In the genomic region with DNA sequence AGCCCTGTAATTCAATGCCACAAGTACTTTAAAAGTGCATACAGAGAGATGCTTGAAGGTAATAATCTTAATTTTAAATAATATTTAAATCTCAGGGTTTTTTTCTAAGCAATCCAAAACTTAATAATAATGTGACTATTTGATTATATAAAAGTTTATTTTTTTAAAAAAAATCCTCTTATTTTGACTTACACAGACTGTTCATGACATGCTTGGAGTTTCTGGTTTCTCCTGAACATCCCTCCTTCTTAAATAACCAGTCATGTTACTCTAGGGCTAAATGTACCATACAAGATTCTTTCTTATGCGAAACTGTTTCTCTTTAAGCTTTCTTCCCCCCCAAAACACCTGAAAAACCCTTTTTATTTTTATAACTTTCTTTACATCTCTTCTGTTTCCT, we compare ENCODE assay signal across 27 cellular contexts.
"Had no signal": no experiment of that assay in that cellular context is flagged by ENCODE, and none has a peak within 500 bp of the region (broad histone marks: within the 10 kb centered on the region; RNA-seq: fewer than 3 reads in every experiment).

No MANE protein-coding gene starts in this region.

- H3K36me3 ChIP-seq: brain microvascular endothelial cell had no signal

- H3K4me3 ChIP-seq: coronary artery, dorsolateral prefrontal cortex had no signal

- H3K4me1 Mint-ChIP-seq: central memory CD8-positive, alpha-beta T cell; endodermal cell had no signal

- H3K27me3 ChIP-seq: brain microvascular endothelial cell, dorsolateral prefrontal cortex had no signal

- DNase-seq: activated CD4-positive, alpha-beta memory T cell treated with anti-CD3 and anti-CD28 coated beads, Interleukin-2, amount 10 ng/mL, durations not matched to agents 7 days and 5 days; activated CD4-positive, alpha-beta T cell treated with anti-CD3 and anti-CD28 coated beads for 36 hours; activated CD4-positive, alpha-beta T cell treated with anti-CD3 and anti-CD28 coated beads, Interleukin-2, amount 10 ng/mL, durations not matched to agents 24 days and 14 days; activated CD4-positive, CD25-positive, alpha-beta regulatory T cell; activated CD4-positive, CD25-positive, alpha-beta regulatory T cell treated with anti-CD3 and anti-CD28 coated beads, Interleukin-2, amount 50 U/mL, for 72 hours; activated CD8-positive, alpha-beta memory T cell treated with anti-CD3 and anti-CD28 coated beads, Interleukin-2, amount 50 U/mL, for 48 hours; activated gamma-delta T cell; activated naive CD4-positive, alpha-beta T cell; activated naive CD4-positive, alpha-beta T cell treated with anti-CD3 and anti-CD28 coated beads, Interleukin-2, amount 10 ng/mL, durations not matched to agents 7 days and 5 days; activated naive CD8-positive, alpha-beta T cell treated with anti-CD3 and anti-CD28 coated beads, Interleukin-2, amount 10 ng/mL, durations not matched to agents 7 days and 5 days; activated T-cell treated with anti-CD3 and anti-CD28 coated beads for 4 hours; activated T-cell treated with anti-CD3 and anti-CD28 coated beads, Interleukin-2, amount 50 U/mL, for 24 hours; activated T-cell treated with anti-CD3 and anti-CD28 coated beads, Interleukin-2, amount 50 U/mL, for 72 hours; brain microvascular endothelial cell; dorsolateral prefrontal cortex; effector memory CD4-positive, alpha-beta T cell; endodermal cell; foreskin fibroblast; head of caudate nucleus; T-helper 2 cell had no signal

- H3K27ac Mint-ChIP-seq: activated CD4-positive, alpha-beta memory T cell treated with anti-CD3 and anti-CD28 coated beads, Interleukin-2, amount 10 ng/mL, durations not matched to agents 7 days and 5 days; activated CD4-positive, alpha-beta T cell treated with anti-CD3 and anti-CD28 coated beads for 36 hours; activated CD4-positive, alpha-beta T cell treated with anti-CD3 and anti-CD28 coated beads, Interleukin-2, amount 10 ng/mL, durations not matched to agents 24 days and 14 days; activated naive CD4-positive, alpha-beta T cell treated with anti-CD3 and anti-CD28 coated beads, Interleukin-2, amount 10 ng/mL, durations not matched to agents 7 days and 5 days; activated naive CD4-positive, alpha-beta T cell treated with anti-CD3 and anti-CD28 coated beads, Interleukin-2, amount 50 U/mL, for 72 hours; activated naive CD8-positive, alpha-beta T cell treated with anti-CD3 and anti-CD28 coated beads, Interleukin-2, amount 10 ng/mL, durations not matched to agents 7 days and 5 days; activated T-cell treated with anti-CD3 and anti-CD28 coated beads, Interleukin-2, amount 50 U/mL, for 24 hours; activated T-cell treated with anti-CD3 and anti-CD28 coated beads, Interleukin-2, amount 50 U/mL, for 72 hours; dendritic cell treated with granulocyte-macrophage colony-stimulating factor and Interleukin-4, amounts not matched to agents 40 ng/mL and 50 ng/mL, for 4 days; endodermal cell had no signal

- H3K9me3 Mint-ChIP-seq: central memory CD8-positive, alpha-beta T cell had no signal

- FAIRE-seq: astrocyte, bronchial epithelial cell had no signal

- H3K27me3 Mint-ChIP-seq: central memory CD8-positive, alpha-beta T cell had no signal

- ATAC-seq: activated CD4-positive, alpha-beta T cell treated with anti-CD3 and anti-CD28 coated beads for 36 hours; activated naive CD4-positive, alpha-beta T cell treated with anti-CD3 and anti-CD28 coated beads, Interleukin-2, amount 50 U/mL, for 72 hours; activated T-cell treated with anti-CD3 and anti-CD28 coated beads, Interleukin-2, amount 50 U/mL, for 72 hours; esophagus mucosa had no signal

- H3K4me3 Mint-ChIP-seq: activated CD4-positive, alpha-beta memory T cell treated with anti-CD3 and anti-CD28 coated beads, Interleukin-2, amount 10 ng/mL, durations not matched to agents 7 days and 5 days; activated CD4-positive, alpha-beta T cell treated with anti-CD3 and anti-CD28 coated beads for 36 hours; activated CD4-positive, alpha-beta T cell treated with anti-CD3 and anti-CD28 coated beads, Interleukin-2, amount 10 ng/mL, durations not matched to agents 24 days and 14 days; activated naive CD4-positive, alpha-beta T cell treated with anti-CD3 and anti-CD28 coated beads, Interleukin-2, amount 10 ng/mL, durations not matched to agents 7 days and 5 days; activated naive CD8-positive, alpha-beta T cell treated with anti-CD3 and anti-CD28 coated beads, Interleukin-2, amount 10 ng/mL, durations not matched to agents 7 days and 5 days; activated T-cell treated with anti-CD3 and anti-CD28 coated beads, Interleukin-2, amount 50 U/mL, for 24 hours; activated T-cell treated with anti-CD3 and anti-CD28 coated beads, Interleukin-2, amount 50 U/mL, for 72 hours; central memory CD8-positive, alpha-beta T cell; dendritic cell treated with granulocyte-macrophage colony-stimulating factor and Interleukin-4, amounts not matched to agents 40 ng/mL and 50 ng/mL, for 4 days; endodermal cell had no signal

- H3K36me3 Mint-ChIP-seq: activated naive CD4-positive, alpha-beta T cell treated with anti-CD3 and anti-CD28 coated beads, Interleukin-2, amount 10 ng/mL, durations not matched to agents 7 days and 5 days; activated naive CD4-positive, alpha-beta T cell treated with anti-CD3 and anti-CD28 coated beads, Interleukin-2, amount 50 U/mL, for 72 hours had no signal

- H3K27ac ChIP-seq: brain microvascular endothelial cell, coronary artery, dorsolateral prefrontal cortex had no signal
